In the genomic region with DNA sequence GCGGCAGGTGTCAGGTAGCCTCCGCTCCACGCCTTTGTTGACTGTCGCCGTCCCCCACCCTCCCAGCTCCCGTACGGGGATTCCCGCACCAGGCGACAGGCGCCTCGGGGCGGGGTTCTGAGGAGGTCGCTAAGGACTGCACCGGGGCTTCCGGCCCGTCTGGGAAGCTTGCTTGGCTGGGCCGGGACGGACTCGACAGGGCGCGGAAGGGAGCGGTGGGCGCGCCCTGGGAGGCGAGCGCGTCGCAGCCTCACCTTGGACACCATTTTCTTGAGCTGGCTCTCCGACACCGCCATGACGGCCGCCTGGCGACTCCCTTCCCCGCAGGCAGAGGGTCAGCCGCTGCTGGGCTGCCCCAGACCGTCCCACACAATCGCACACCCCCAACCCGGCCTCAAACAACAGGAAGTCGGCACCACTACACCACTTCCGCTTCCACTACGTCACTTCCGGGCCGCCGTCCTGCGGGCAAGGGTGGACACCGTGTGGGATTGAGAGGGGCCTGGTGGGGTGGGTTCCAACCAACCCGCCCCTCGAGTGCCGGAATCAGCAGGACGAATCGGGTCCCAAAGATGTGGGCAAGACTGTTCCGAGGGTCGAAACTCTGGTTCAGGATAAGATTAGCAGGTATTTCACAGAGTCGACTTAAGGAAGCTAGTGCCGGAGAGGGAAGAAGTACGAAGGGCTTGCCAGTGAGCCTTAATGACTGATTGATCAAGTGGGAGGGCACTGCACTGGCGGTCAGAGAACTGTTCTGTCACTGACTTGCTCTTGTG, we compare ENCODE assay signal across 8 cellular contexts. TPM values are rescaled to one million over a fixed set of nuclear protein-coding genes. Genes with fewer than 3 reads are reported as not detected.
DNase-seq lines count a peak whose midpoint lies in the region; ATAC-seq and TF ChIP-seq lines count a peak whose summit lies in the region.

A gene with protein sequence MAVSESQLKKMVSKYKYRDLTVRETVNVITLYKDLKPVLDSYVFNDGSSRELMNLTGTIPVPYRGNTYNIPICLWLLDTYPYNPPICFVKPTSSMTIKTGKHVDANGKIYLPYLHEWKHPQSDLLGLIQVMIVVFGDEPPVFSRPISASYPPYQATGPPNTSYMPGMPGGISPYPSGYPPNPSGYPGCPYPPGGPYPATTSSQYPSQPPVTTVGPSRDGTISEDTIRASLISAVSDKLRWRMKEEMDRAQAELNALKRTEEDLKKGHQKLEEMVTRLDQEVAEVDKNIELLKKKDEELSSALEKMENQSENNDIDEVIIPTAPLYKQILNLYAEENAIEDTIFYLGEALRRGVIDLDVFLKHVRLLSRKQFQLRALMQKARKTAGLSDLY (minus strand): TSS at position 422 of the 776 bp plus-strand sequence. CDS start 126 bp downstream, at position 296.

- intact Hi-C loops in left ventricle myocardium superior (cut with micrococcal nuclease): no loop called here
- intact Hi-C loops in prostate gland (cut with DNase I): loop anchor here (5.0 to 10.0 kb wide), 4 partner anchors 106 to 1312 kb away; a partner anchor contains a TSS

- peaks cover 2% of the 10 kb centered on the region for H3K4me1 ChIP-seq in prostate gland (replicated peaks)

- no peaks in the 10 kb centered on the region for H3K36me3 ChIP-seq in prostate gland

- ATAC-seq in GM18505 (IDR thresholded peaks at IDR 0.05; ENCODE audit: unreplicated experiment) (peak; percentile 93), HG02970 (IDR thresholded peaks at IDR 0.05; ENCODE audit: low FRiP score, unreplicated experiment) (peak; percentile 96), left ventricle myocardium superior (peak; percentile 100)

- peak; percentile 69 for DNase-seq in NCI-H187 treated with DMSO at 0.1 percent for 48 hours (lab: John Stamatoyannopoulos, UW)
- peak; percentile 75 to 94 (median 86) for DNase-seq in T-helper 2 cell
- DNase-seq in left ventricle myocardium superior: peak; percentile 96
- peak; percentile 91 for DNase-seq in prostate gland (ENCODE audit: low spot score)
- peak; percentile 96 for DNase-seq in ureter (ENCODE audit: low spot score)

- no peak for TF ChIP-seq CTCF in prostate gland (IDR thresholded peaks at IDR 0.05)

- under 1% methylated on average over 54 of the region's 57 CpGs for WGBS in prostate gland

- H3K27ac ChIP-seq in angular gyrus (ENCODE audit: low read depth, low read length): peak within 1 kb of the TSS; percentile 71
- H3K27ac ChIP-seq in prostate gland: peak within 1 kb of the TSS; percentile 91 to 97

- H3K27me3 ChIP-seq in prostate gland (replicated peaks; ENCODE audit: insufficient read depth): no peaks in the 10 kb centered on the region

- peak within 1 kb of the TSS; percentile 90 to 92 for H3K4me3 ChIP-seq in prostate gland

- peak; percentile 90 for TF ChIP-seq POLR2A in GM18505 (IDR thresholded peaks at IDR 0.05; ENCODE audit: borderline replicate concordance, extremely low read depth, insufficient read depth, insufficient read length)
- TF ChIP-seq POLR2A in prostate gland (IDR thresholded peaks at IDR 0.05): peak; percentile 66

- H3K9me3 ChIP-seq in prostate gland: no peaks in the 10 kb centered on the region

RNA-seq across cellular contexts. Expression of the gene that starts here (rescaled TPM):
- 63.3 TPM for total RNA-seq in left ventricle myocardium superior
- total RNA-seq in prostate gland: 10 to 100 TPM; 60.5 to 94.5 TPM
- total RNA-seq in ureter: 51.5 TPM

Comparison
In these comparisons a context has a peak if more than half of its experiments do, and no peak if none do; other contexts are left out.
1. Peak in every context shown above with its lines: DNase-seq, ATAC-seq, H3K4me3 ChIP-seq and H3K27ac ChIP-seq.